In genomic region chr3:152321806-152322377, GRCh38 we compare ENCODE assay signal across 13 cellular contexts. TPM values are rescaled to one million over a fixed set of nuclear protein-coding genes. Genes with fewer than 3 reads are reported as not detected.
DNase-seq lines count a peak whose midpoint lies in the region; ATAC-seq and TF ChIP-seq lines count a peak whose summit lies in the region.
"Had no signal": no experiment of that assay in that cellular context is flagged by ENCODE, and none has a peak within 500 bp of the region (broad histone marks: within the 10 kb centered on the region; RNA-seq: fewer than 3 reads in every experiment).

No MANE protein-coding gene starts in this region.

- peaks cover 75% of the 10 kb centered on the region for H3K4me1 ChIP-seq in CD4-positive, CD25-positive, alpha-beta regulatory T cell (ENCODE audit: control insufficient read depth, insufficient read depth, low read length, poor library complexity, severe bottlenecking)
- H3K4me1 ChIP-seq in osteoblast (ENCODE audit: insufficient read depth, low read length) (peaks cover 56% of the 10 kb centered on the region), smooth muscle cell (ENCODE audit: low read depth) (peaks cover 7% of the 10 kb centered on the region)

- H3K79me2 ChIP-seq in osteoblast (ENCODE audit: insufficient read depth, low read length) (peaks cover 94% of the 10 kb centered on the region), smooth muscle cell (ENCODE audit: low read depth) (peaks cover 83% of the 10 kb centered on the region)

- peaks cover 18% of the 10 kb centered on the region for H3K36me3 Mint-ChIP-seq in CD4-positive, CD25-positive, alpha-beta regulatory T cell
- peaks cover 7% of the 10 kb centered on the region for H3K36me3 Mint-ChIP-seq in chondrocyte (ENCODE audit: low read depth)
- H3K36me3 Mint-ChIP-seq in endothelial cell (ENCODE audit: low read depth, unreplicated experiment): peaks cover 8% of the 10 kb centered on the region

- H3K9me3 Mint-ChIP-seq in CD4-positive, CD25-positive, alpha-beta regulatory T cell: peaks cover 0 to 1% (median 0%) of the 10 kb centered on the region in 7 donors
- H3K9me3 Mint-ChIP-seq in chondrocyte (ENCODE audit: low read depth) (no peaks in the 10 kb centered on the region), endothelial cell (ENCODE audit: unreplicated experiment) (no peaks in the 10 kb centered on the region)

- WGBS in smooth muscle cell (ENCODE audit: low lambda C conversion rate): 90% methylated on average over 2 of the region's 2 CpGs

- H3K4me2 ChIP-seq in osteoblast (ENCODE audit: insufficient read depth, low read length) (no peak overlapping the region), smooth muscle cell (no peak overlapping the region)

- peak overlapping the region; percentile 21 to 83 (median 66) for H3K27ac Mint-ChIP-seq in CD4-positive, CD25-positive, alpha-beta regulatory T cell
- H3K27ac Mint-ChIP-seq in chondrocyte (ENCODE audit: unreplicated experiment) (peak overlapping the region; percentile 87), endothelial cell (ENCODE audit: unreplicated experiment) (no peak overlapping the region)
- H3K27ac Mint-ChIP-seq: nephron progenitor cell had no signal

- peak overlapping the region; percentile 77 for H3K4me3 ChIP-seq in CD4-positive, CD25-positive, alpha-beta regulatory T cell (ENCODE audit: low read depth, low read length)
- H3K4me3 ChIP-seq in HL-60 (replicated peaks; ENCODE audit: insufficient read depth, low read length) (no peak overlapping the region), osteoblast (ENCODE audit: insufficient read depth, low read length) (no peak overlapping the region), smooth muscle cell (no peak overlapping the region)
- H3K4me3 ChIP-seq: breast epithelium had no signal

- peak overlapping the region; percentile 25 to 75 (median 60) for H3K4me3 Mint-ChIP-seq in CD4-positive, CD25-positive, alpha-beta regulatory T cell
- H3K4me3 Mint-ChIP-seq in chondrocyte (ENCODE audit: unreplicated experiment) (no peak overlapping the region), endothelial cell (ENCODE audit: unreplicated experiment) (no peak overlapping the region)
- H3K4me3 Mint-ChIP-seq: H9, nephron progenitor cell had no signal

- no peaks in the 10 kb centered on the region for H3K9me3 ChIP-seq in CD4-positive, CD25-positive, alpha-beta regulatory T cell (ENCODE audit: control insufficient read depth in 2 of 2, low read length in 2 of 2)
- H3K9me3 ChIP-seq in osteoblast (ENCODE audit: low read depth, low read length): no peaks in the 10 kb centered on the region
- H3K9me3 ChIP-seq in smooth muscle cell (replicated peaks; ENCODE audit: low read depth): no peaks in the 10 kb centered on the region
- H3K9me3 ChIP-seq: breast epithelium had no signal

- peak overlapping the region; percentile 76 for H3K27ac ChIP-seq in CD4-positive, CD25-positive, alpha-beta regulatory T cell (ENCODE audit: insufficient read depth, low read length, poor library complexity, severe bottlenecking)
- H3K27ac ChIP-seq in HL-60 (replicated peaks): peak overlapping the region; percentile 81
- peak overlapping the region; percentile 14 for H3K27ac ChIP-seq in osteoblast (ENCODE audit: low read depth, low read length)
- no peak overlapping the region for H3K27ac ChIP-seq in smooth muscle cell (ENCODE audit: low read depth)

- TF ChIP-seq CTCF in HL-60 (IDR thresholded peaks at IDR 0.05; ENCODE audit: insufficient read depth, low read length) (no peak), chondrocyte (IDR thresholded peaks at IDR 0.05) (no peak), osteoblast (IDR thresholded peaks at IDR 0.05; ENCODE audit: extremely low read depth, low read depth, low read length) (no peak), endothelial cell (IDR thresholded peaks at IDR 0.05; ENCODE audit: unreplicated experiment) (no peak), smooth muscle cell (IDR thresholded peaks at IDR 0.05; ENCODE audit: borderline replicate concordance, insufficient read depth, poor library complexity, severe bottlenecking) (no peak)

- peaks cover 59 to 88% (median 73%) of the 10 kb centered on the region in 4 donors for H3K4me1 Mint-ChIP-seq in CD4-positive, CD25-positive, alpha-beta regulatory T cell
- peaks cover 68% of the 10 kb centered on the region for H3K4me1 Mint-ChIP-seq in chondrocyte (ENCODE audit: low read depth)
- peaks cover 14% of the 10 kb centered on the region for H3K4me1 Mint-ChIP-seq in endothelial cell (ENCODE audit: unreplicated experiment)
- H3K4me1 Mint-ChIP-seq: nephron progenitor cell had no signal

- H4K20me1 ChIP-seq in osteoblast (ENCODE audit: insufficient read depth, low read length) (peaks cover 38% of the 10 kb centered on the region), smooth muscle cell (ENCODE audit: low read depth) (peaks cover 56% of the 10 kb centered on the region)

- H3K27me3 Mint-ChIP-seq in CD4-positive, CD25-positive, alpha-beta regulatory T cell: no peaks in the 10 kb centered on the region
- H3K27me3 Mint-ChIP-seq in chondrocyte (ENCODE audit: low read depth): no peaks in the 10 kb centered on the region
- H3K27me3 Mint-ChIP-seq in endothelial cell (ENCODE audit: unreplicated experiment): no peaks in the 10 kb centered on the region

- H3K27me3 ChIP-seq in CD4-positive, CD25-positive, alpha-beta regulatory T cell (ENCODE audit: control insufficient read depth, insufficient read depth, low read length): no peaks in the 10 kb centered on the region
- H3K27me3 ChIP-seq in HL-60 (ENCODE audit: insufficient read depth, poor library complexity, severe bottlenecking) (no peaks in the 10 kb centered on the region), osteoblast (ENCODE audit: insufficient read depth, low read length) (no peaks in the 10 kb centered on the region), smooth muscle cell (ENCODE audit: low read depth) (no peaks in the 10 kb centered on the region)
- H3K27me3 ChIP-seq: breast epithelium had no signal

- no peak for DNase-seq in CD4-positive, CD25-positive, alpha-beta regulatory T cell
- no peak for DNase-seq in HL-60 (ENCODE audit: low read depth in 1 of 2, low spot score in 1 of 2)
- no peak for DNase-seq in chondrocyte (ENCODE audit: low spot score)
- DNase-seq in osteoblast (ENCODE audit: insufficient read length, low spot score, missing footprints): no peak
- no peak for DNase-seq in NCI-H1417 treated with DMSO at 0.1 percent for 48 hours (lab: John Stamatoyannopoulos, UW)
- DNase-seq in endothelial cell (ENCODE audit: low spot score): no peak
- no peak for DNase-seq in smooth muscle cell (lab: John Stamatoyannopoulos, UW; ENCODE audit: unreplicated experiment)
- DNase-seq: H9; NCI-H146; nephron progenitor cell; stimulated activated CD4-positive, alpha-beta T cell treated with anti-CD3 and anti-CD28 coated beads, Interleukin-15, amount 100 ng/mL, for 24 hours had no signal

- H3K9ac ChIP-seq in smooth muscle cell (ENCODE audit: low read depth): no peak overlapping the region

- no peak overlapping the region for H2AFZ ChIP-seq in osteoblast (ENCODE audit: low read length)
- H2AFZ ChIP-seq in smooth muscle cell (ENCODE audit: low read depth): no peak overlapping the region

- peaks cover 9% of the 10 kb centered on the region for H3K36me3 ChIP-seq in CD4-positive, CD25-positive, alpha-beta regulatory T cell (ENCODE audit: control insufficient read depth, insufficient read depth, low read length)
- peaks cover 14% of the 10 kb centered on the region for H3K36me3 ChIP-seq in osteoblast (ENCODE audit: insufficient read depth, low read length)
- no peaks in the 10 kb centered on the region for H3K36me3 ChIP-seq in smooth muscle cell (ENCODE audit: low read depth)
- H3K36me3 ChIP-seq: breast epithelium had no signal

- no peaks in the 10 kb centered on the region for H3F3A ChIP-seq in smooth muscle cell (ENCODE audit: low read depth)

- no peak for ATAC-seq in CD4-positive, CD25-positive, alpha-beta regulatory T cell (ENCODE audit: low read depth in 2 of 2)
- no peak for ATAC-seq in GM19351 (IDR thresholded peaks at IDR 0.05; ENCODE audit: unreplicated experiment)

RNA-seq across cellular contexts. Expression of gene MBNL1, which starts 53.2 kb away (rescaled TPM):
- 726 TPM for total RNA-seq in CD4-positive, CD25-positive, alpha-beta regulatory T cell
- polyA plus RNA-seq in CD4-positive, CD25-positive, alpha-beta regulatory T cell: 100 to 1,000 TPM; 221 to 262 (median 237) TPM
- total RNA-seq in chondrocyte (164 to 177 TPM (median 166 TPM) in 3 replicates), osteoblast (483 and 545 TPM in 2 replicates), endothelial cell (ENCODE audit: unreplicated experiment) (54.1 TPM), smooth muscle cell (126 and 128 TPM in 2 replicates)
- 19.5 and 22.0 TPM in 2 replicates for polyA plus RNA-seq in smooth muscle cell

Comparison
In these comparisons a context has a peak if more than half of its experiments do, and no peak if none do; other contexts are left out.
1. H3K4me3 Mint-ChIP-seq: peak in CD4-positive, CD25-positive, alpha-beta regulatory T cell (4 of 4); none in chondrocyte (single experiment) and endothelial cell (single experiment).